In the genomic region with DNA sequence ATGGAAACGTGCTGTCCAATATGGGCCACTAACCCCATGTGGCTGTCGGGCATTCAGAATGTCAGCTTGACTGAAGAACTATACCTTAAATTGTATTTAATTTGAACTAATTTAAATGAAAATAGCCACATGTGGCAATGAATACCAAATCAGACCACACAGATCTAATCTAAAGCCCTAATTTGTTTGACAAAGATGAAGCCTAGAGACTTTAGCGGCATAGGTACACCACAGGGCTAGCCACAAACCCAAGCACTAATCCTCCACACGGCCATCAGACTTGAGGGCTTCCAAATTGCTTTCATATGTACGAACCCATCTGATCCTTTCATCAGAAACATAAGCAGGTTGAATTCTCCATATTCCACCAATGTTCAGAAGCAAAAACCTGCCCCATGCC, we compare ENCODE assay signal across 26 cellular contexts.
"Had no signal": no experiment of that assay in that cellular context is flagged by ENCODE, and none has a peak within 500 bp of the region (broad histone marks: within the 10 kb centered on the region; RNA-seq: fewer than 3 reads in every experiment).

No MANE protein-coding gene starts in this region.

- H3K27ac ChIP-seq: breast epithelium, esophagus muscularis mucosa, foreskin keratinocyte, heart right ventricle, right atrium auricular region, stomach, thyroid gland, upper lobe of left lung, vagina had no signal

- H3K27ac Mint-ChIP-seq: activated B cell treated with CpG ODN at 0.5 μM for 24 hours; activated CD8-positive, alpha-beta memory T cell treated with anti-CD3 and anti-CD28 coated beads, Interleukin-2, amount 10 ng/mL, durations not matched to agents 7 days and 5 days; activated CD8-positive, alpha-beta T cell treated with anti-CD3 and anti-CD28 coated beads, Interleukin-2, amount 10 ng/mL, durations not matched to agents 7 days and 5 days; activated naive CD4-positive, alpha-beta T cell treated with anti-CD3 and anti-CD28 coated beads, Interleukin-2, amount 50 U/mL, for 24 hours; activated naive CD8-positive, alpha-beta T cell treated with anti-CD3 and anti-CD28 coated beads, Interleukin-2, amount 50 U/mL, for 24 hours; activated T-helper 2 cell treated with anti-CD3 and anti-CD28 coated beads, Interferon-gamma antibody, Interleukin-2, Interleukin-4, amounts not matched to agents 10 μg/mL and 5 μg/mL and 100 μg/mL, durations not matched to agents 14 hours and 24 hours and 36 hours; dendritic cell treated with granulocyte-macrophage colony-stimulating factor and Interleukin-4, amounts not matched to agents 40 ng/mL and 50 ng/mL, for 4 days; memory B cell; natural killer cell; stimulated activated naive B cell treated with anti-CD40 and anti-IgM and Interleukin-4, amounts not matched to agents 10 μg/mL and 1 μg/mL and 100 μg/mL, for 72 hours had no signal

- H3K36me3 Mint-ChIP-seq: natural killer cell had no signal

- H3K4me3 Mint-ChIP-seq: activated B cell treated with CpG ODN at 0.5 μM for 24 hours; activated CD8-positive, alpha-beta memory T cell treated with anti-CD3 and anti-CD28 coated beads, Interleukin-2, amount 10 ng/mL, durations not matched to agents 7 days and 5 days; activated CD8-positive, alpha-beta T cell treated with anti-CD3 and anti-CD28 coated beads, Interleukin-2, amount 10 ng/mL, durations not matched to agents 7 days and 5 days; activated naive CD4-positive, alpha-beta T cell treated with anti-CD3 and anti-CD28 coated beads, Interleukin-2, amount 50 U/mL, for 24 hours; activated naive CD8-positive, alpha-beta T cell treated with anti-CD3 and anti-CD28 coated beads, Interleukin-2, amount 50 U/mL, for 24 hours; dendritic cell treated with granulocyte-macrophage colony-stimulating factor and Interleukin-4, amounts not matched to agents 40 ng/mL and 50 ng/mL, for 4 days; memory B cell; natural killer cell; stimulated activated naive B cell treated with anti-CD40 and anti-IgM and Interleukin-4, amounts not matched to agents 10 μg/mL and 1 μg/mL and 100 μg/mL, for 72 hours had no signal

- DNase-seq: activated B cell treated with CpG ODN at 0.5 μM for 24 hours; activated CD4-positive, alpha-beta T cell treated with anti-CD3 and anti-CD28 coated beads, Interleukin-2, amount 50 U/mL, for 1 hour; activated CD8-positive, alpha-beta memory T cell treated with anti-CD3 and anti-CD28 coated beads, Interleukin-2, amount 10 ng/mL, durations not matched to agents 7 days and 5 days; activated CD8-positive, alpha-beta T cell treated with anti-CD3 and anti-CD28 coated beads, Interleukin-2, amount 10 ng/mL, durations not matched to agents 7 days and 5 days; activated naive CD8-positive, alpha-beta T cell treated with anti-CD3 and anti-CD28 coated beads, Interleukin-2, amount 50 U/mL, for 24 hours; activated T-cell treated with anti-CD3 and anti-CD28 coated beads, Interleukin-2, amount 50 U/mL, for 48 hours; amygdala; central memory CD4-positive, alpha-beta T cell; foreskin keratinocyte; heart right ventricle; kidney; natural killer cell; stimulated activated CD4-positive, alpha-beta T cell treated with anti-CD3 and anti-CD28 coated beads, Interleukin-15, amount 100 ng/mL, for 24 hours; stimulated activated CD4-positive, alpha-beta T cell treated with anti-CD3 and anti-CD28 coated beads, Interleukin-2, amount 100 ng/mL, for 24 hours; stimulated activated naive B cell treated with anti-CD40 and anti-IgM and Interleukin-4, amounts not matched to agents 10 μg/mL and 1 μg/mL and 100 μg/mL, for 72 hours; stomach; thyroid gland; upper lobe of left lung had no signal

- H3K4me1 Mint-ChIP-seq: activated B cell treated with CpG ODN at 0.5 μM for 24 hours, memory B cell, natural killer cell had no signal

- H3K27me3 Mint-ChIP-seq: activated CD8-positive, alpha-beta memory T cell treated with anti-CD3 and anti-CD28 coated beads, Interleukin-2, amount 10 ng/mL, durations not matched to agents 7 days and 5 days; activated naive CD4-positive, alpha-beta T cell treated with anti-CD3 and anti-CD28 coated beads, Interleukin-2, amount 50 U/mL, for 24 hours; activated naive CD8-positive, alpha-beta T cell treated with anti-CD3 and anti-CD28 coated beads, Interleukin-2, amount 50 U/mL, for 24 hours had no signal

- H3K27me3 ChIP-seq: breast epithelium, esophagus muscularis mucosa, foreskin keratinocyte, heart right ventricle, right atrium auricular region, stomach, thyroid gland, upper lobe of left lung, vagina had no signal

- H3K4me3 ChIP-seq: breast epithelium, esophagus muscularis mucosa, heart right ventricle, right atrium auricular region, stomach, thyroid gland, upper lobe of left lung, vagina had no signal

- H3K36me3 ChIP-seq: breast epithelium, right atrium auricular region, thyroid gland, vagina had no signal

- H3K9me3 Mint-ChIP-seq: activated B cell treated with CpG ODN at 0.5 μM for 24 hours; activated naive CD4-positive, alpha-beta T cell treated with anti-CD3 and anti-CD28 coated beads, Interleukin-2, amount 50 U/mL, for 24 hours; activated naive CD8-positive, alpha-beta T cell treated with anti-CD3 and anti-CD28 coated beads, Interleukin-2, amount 50 U/mL, for 24 hours; activated T-helper 2 cell treated with anti-CD3 and anti-CD28 coated beads, Interferon-gamma antibody, Interleukin-2, Interleukin-4, amounts not matched to agents 10 μg/mL and 5 μg/mL and 100 μg/mL, durations not matched to agents 14 hours and 24 hours and 36 hours; dendritic cell treated with granulocyte-macrophage colony-stimulating factor and Interleukin-4, amounts not matched to agents 40 ng/mL and 50 ng/mL, for 4 days; memory B cell; natural killer cell; stimulated activated naive B cell treated with anti-CD40 and anti-IgM and Interleukin-4, amounts not matched to agents 10 μg/mL and 1 μg/mL and 100 μg/mL, for 72 hours had no signal

- ATAC-seq: activated CD8-positive, alpha-beta memory T cell treated with anti-CD3 and anti-CD28 coated beads, Interleukin-2, amount 10 ng/mL, durations not matched to agents 7 days and 5 days; activated CD8-positive, alpha-beta T cell treated with anti-CD3 and anti-CD28 coated beads, Interleukin-2, amount 10 ng/mL, durations not matched to agents 7 days and 5 days; activated naive CD8-positive, alpha-beta T cell treated with anti-CD3 and anti-CD28 coated beads, Interleukin-2, amount 50 U/mL, for 24 hours; foreskin keratinocyte; heart right ventricle; natural killer cell; stimulated activated naive B cell treated with anti-CD40 and anti-IgM and Interleukin-4, amounts not matched to agents 10 μg/mL and 1 μg/mL and 100 μg/mL, for 72 hours had no signal

- H3K9me3 ChIP-seq: breast epithelium, esophagus muscularis mucosa, heart right ventricle, right atrium auricular region, stomach, thyroid gland, upper lobe of left lung, vagina had no signal

- H3K4me1 ChIP-seq: breast epithelium, foreskin keratinocyte, thyroid gland, upper lobe of left lung, vagina had no signal
